10 cellular contexts compared by ENCODE assay signal in the genomic region with DNA sequence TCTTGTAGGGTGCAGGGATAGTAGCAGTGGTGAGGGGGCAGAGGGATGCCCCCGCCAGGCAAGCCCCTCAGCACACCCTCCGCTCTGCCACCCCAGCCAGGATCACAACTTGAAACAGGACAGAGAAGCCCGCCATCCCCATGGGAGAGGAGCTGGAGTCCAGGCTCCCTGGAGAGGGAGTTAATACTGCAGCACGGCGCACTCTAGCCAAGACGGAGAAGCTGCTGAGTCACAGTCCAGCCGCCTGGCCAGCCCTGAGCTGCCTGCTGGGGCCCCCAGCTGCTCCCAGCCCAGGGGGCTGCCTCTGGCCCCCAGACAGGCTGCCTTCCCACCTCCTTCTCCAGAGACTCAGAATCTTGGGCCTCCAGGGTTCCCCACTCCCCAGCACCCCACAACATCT.
DNase-seq lines count a peak whose midpoint lies in the region; ATAC-seq, FAIRE-seq and TF ChIP-seq lines count a peak whose summit lies in the region.
"Had no signal": no experiment of that assay in that cellular context is flagged by ENCODE, and none has a peak within 500 bp of the region (broad histone marks: within the 10 kb centered on the region; RNA-seq: fewer than 3 reads in every experiment).

No MANE protein-coding gene starts in this region.

- TF ChIP-seq POLR2A in HepG2 (IDR thresholded peaks at IDR 0.05; ENCODE audit: insufficient read depth in 1 of 2, low read depth in 2 of 2, low read length in 2 of 2) = no peak

- DNase-seq in ACHN = peak; percentile 38
- peak; percentile 36 for DNase-seq in LHCN-M2 (ENCODE audit: low read depth)
- peak; percentile 68 for DNase-seq in choroid plexus epithelial cell (ENCODE audit: low read depth)
- DNase-seq in HepG2 (ENCODE audit: low spot score) = no peak
- no peak for DNase-seq in GM20000 (ENCODE audit: low spot score)
- no peak for DNase-seq in hippocampal formation (lab: John Stamatoyannopoulos, UW)
- DNase-seq in stimulated activated naive CD8-positive, alpha-beta T cell treated with anti-CD3 and anti-CD28 coated beads, Interleukin-15, Interleukin-2, amounts not matched to agents 100 U/mL and 50 U/mL, for 24 hours = no peak
- no peak for DNase-seq in Caco-2
- DNase-seq: cerebellar nuclear complex; stimulated activated naive B cell treated with anti-CD40 and anti-IgM and Interleukin-4, amounts not matched to agents 10 μg/mL and 1 μg/mL and 100 μg/mL, for 72 hours had no signal

- TF ChIP-seq RAD21 in HepG2 (CRISPR knock-in tag; IDR thresholded peaks at IDR 0.05) = no peak

- no peak overlapping the region for H3K27ac Mint-ChIP-seq in Caco-2 (ENCODE audit: unreplicated experiment)
- H3K27ac Mint-ChIP-seq: stimulated activated naive B cell treated with anti-CD40 and anti-IgM and Interleukin-4, amounts not matched to agents 10 μg/mL and 1 μg/mL and 100 μg/mL, for 72 hours had no signal

- no peaks in the 10 kb centered on the region for H4K20me1 ChIP-seq in HepG2 (ENCODE audit: insufficient read depth, low read length)

- no CpG with 5 or more reads among the region's 7 CpGs for WGBS in HepG2 (ENCODE audit: low lambda C conversion rate)

- H3K9me3 ChIP-seq in HepG2 (ENCODE audit: low read length) (no peaks in the 10 kb centered on the region), Caco-2 (no peaks in the 10 kb centered on the region)

- H3K9ac ChIP-seq in HepG2 (ENCODE audit: insufficient read depth, low read depth, low read length) = no peak overlapping the region

- TF ChIP-seq EP300 in HepG2 (IDR thresholded peaks at IDR 0.05; ENCODE audit: low read depth in 2 of 2, low read length in 2 of 2) (no peak), HepG2 (CRISPR knock-in tag; IDR thresholded peaks at IDR 0.05; ENCODE audit: borderline replicate concordance) (no peak)

- no peak overlapping the region for H3K27ac ChIP-seq in HepG2 (ENCODE audit: extremely low read length, insufficient read depth, low read length)

- CTCF ChIA-PET in HepG2 (lab: Yijun Ruan, JAX; ENCODE audit: low intra/inter-chr PET ratio, low total read pairs) = no interaction called here
- CTCF ChIA-PET in Caco-2 (lab: Charles Lee) = no interaction called here

- H3K4me3 Mint-ChIP-seq in Caco-2 (ENCODE audit: unreplicated experiment) = no peak overlapping the region
- H3K4me3 Mint-ChIP-seq: stimulated activated naive B cell treated with anti-CD40 and anti-IgM and Interleukin-4, amounts not matched to agents 10 μg/mL and 1 μg/mL and 100 μg/mL, for 72 hours had no signal

- BruUV-seq in HepG2 (replicated peaks; lab: Mats Ljungman, UMichigan) = no TSS peak
- BruUV-seq in Caco-2 (replicated peaks; lab: Mats Ljungman, UMichigan) = no TSS peak

- H3K9me3 Mint-ChIP-seq in Caco-2 (ENCODE audit: unreplicated experiment) = no peaks in the 10 kb centered on the region
- H3K9me3 Mint-ChIP-seq: stimulated activated naive B cell treated with anti-CD40 and anti-IgM and Interleukin-4, amounts not matched to agents 10 μg/mL and 1 μg/mL and 100 μg/mL, for 72 hours had no signal

- H2AFZ ChIP-seq in HepG2 (ENCODE audit: low read length) = no peak overlapping the region

- TF ChIP-seq CTCF in choroid plexus epithelial cell (conservative IDR thresholded peaks at IDR 0.05; ENCODE audit: low read depth, low read length) = no peak
- TF ChIP-seq CTCF in HepG2 (CRISPR knock-in tag; IDR thresholded peaks at IDR 0.05) = no peak
- TF ChIP-seq CTCF in GM20000 (IDR thresholded peaks at IDR 0.05; ENCODE audit: extremely low read depth, missing control alignments) = no peak
- TF ChIP-seq CTCF in Caco-2 (IDR thresholded peaks at IDR 0.05; ENCODE audit: insufficient read depth in 1 of 2, low read depth in 1 of 2, low read length in 1 of 2, severe bottlenecking in 1 of 2, unreplicated experiment in 1 of 2) = no peak

- intact Hi-C loops in HepG2 (cut with micrococcal nuclease; ENCODE audit: unreplicated experiment) = no loop called here
- intact Hi-C loops in Caco-2 (cut with micrococcal nuclease; ENCODE audit: unreplicated experiment) = no loop called here

- FAIRE-seq in HepG2 (lab: Jason Lieb, UNC) = no peak

- H3K4me3 ChIP-seq in choroid plexus epithelial cell (ENCODE audit: low read depth, low read length) = no peak overlapping the region
- no peak overlapping the region for H3K4me3 ChIP-seq in HepG2 (replicated peaks in 1 of 3; ENCODE audit: insufficient read depth in 1 of 3, low read depth in 2 of 3, low read length in 3 of 3)
- H3K4me3 ChIP-seq in Caco-2 (ENCODE audit: low read depth, low read length) = no peak overlapping the region

- H3K4me2 ChIP-seq in HepG2 (ENCODE audit: low read depth, low read length) = no peak overlapping the region

- in situ Hi-C loops in ACHN (cut with HindIII; ENCODE audit: low pct_ligation_motif_present, low pct_unique_long_range_greater_than_20kb, low sequenced_read_pairs) (no loop called here), HepG2 (cut with HindIII; ENCODE audit: extremely low pct_ligation_motif_present, low pct_unique_long_range_greater_than_20kb) (no loop called here)

- H3K36me3 ChIP-seq in HepG2 (replicated peaks in 1 of 2; ENCODE audit: control insufficient read depth in 1 of 2, insufficient read depth in 2 of 2, low read length in 2 of 2) (no peaks in the 10 kb centered on the region), Caco-2 (ENCODE audit: control insufficient read depth, insufficient read depth, low read length) (no peaks in the 10 kb centered on the region)

- H3K4me1 Mint-ChIP-seq in Caco-2 (ENCODE audit: low read depth, unreplicated experiment) = no peaks in the 10 kb centered on the region

- POLR2A ChIA-PET in HepG2 (lab: Yijun Ruan, JAX) = no interaction called here
- POLR2A ChIA-PET in Caco-2 (lab: Charles Lee) = no interaction called here

- no peaks in the 10 kb centered on the region for H3K79me2 ChIP-seq in HepG2 (ENCODE audit: insufficient read depth, low read length)

- no peaks in the 10 kb centered on the region for H3K36me3 Mint-ChIP-seq in Caco-2 (ENCODE audit: insufficient read depth, unreplicated experiment)
- H3K36me3 Mint-ChIP-seq: stimulated activated naive B cell treated with anti-CD40 and anti-IgM and Interleukin-4, amounts not matched to agents 10 μg/mL and 1 μg/mL and 100 μg/mL, for 72 hours had no signal

- H3K27me3 Mint-ChIP-seq in Caco-2 (ENCODE audit: insufficient read depth, unreplicated experiment) = no peaks in the 10 kb centered on the region

- ATAC-seq in HepG2 = peak; percentile 59
- ATAC-seq in stimulated activated naive CD8-positive, alpha-beta T cell treated with anti-CD3 and anti-CD28 coated beads, Interleukin-15, Interleukin-2, amounts not matched to agents 100 U/mL and 50 U/mL, for 24 hours = no peak
- ATAC-seq: stimulated activated naive B cell treated with anti-CD40 and anti-IgM and Interleukin-4, amounts not matched to agents 10 μg/mL and 1 μg/mL and 100 μg/mL, for 72 hours had no signal

- H3K4me1 ChIP-seq in HepG2 (ENCODE audit: insufficient read depth, low read length) = peaks cover 24% of the 10 kb centered on the region
- H3K4me1 ChIP-seq in Caco-2 = no peaks in the 10 kb centered on the region

- H3K27me3 ChIP-seq in HepG2 (ENCODE audit: control insufficient read depth in 1 of 2, insufficient read depth in 2 of 2, low read length in 2 of 2) = peaks cover 0 to 11% of the 10 kb centered on the region in 2 experiments; a peak in 2 of 5 replicates
- H3K27me3 ChIP-seq in Caco-2 (replicated peaks; ENCODE audit: control insufficient read depth, insufficient read depth, low read length) = no peaks in the 10 kb centered on the region

TF ChIP-seq in HepG2, 621 proteins besides CTCF, POLR2A, EP300 and RAD21:
- TF ChIP-seq ARID3A (IDR thresholded peaks at IDR 0.05; ENCODE audit: low read depth, low read length) = no peak
- peak; percentile 56; the same call in 1 of the 2 replicates for TF ChIP-seq NFE2L2 (IDR thresholded peaks at IDR 0.05; ENCODE audit: low read length)

Comparison
In these comparisons a context has a peak if more than half of its experiments do, and no peak if none do; other contexts are left out.
1. DNase-seq: peak in ACHN (single experiment), LHCN-M2 (single experiment) and choroid plexus epithelial cell (single experiment); none in HepG2 (single experiment), GM20000 (single experiment), hippocampal formation (0 of 2), stimulated activated naive CD8-positive, alpha-beta T cell treated with anti-CD3 and anti-CD28 coated beads, Interleukin-15, Interleukin-2, amounts not matched to agents 100 U/mL and 50 U/mL, for 24 hours (single experiment) and Caco-2 (0 of 2).